8 cellular contexts compared by ENCODE assay signal in genomic region chr10:59580257-59580863, GRCh38.
DNase-seq lines count a peak whose midpoint lies in the region; ATAC-seq and TF ChIP-seq lines count a peak whose summit lies in the region.

No MANE protein-coding gene starts in this region.

- H3K4me1 ChIP-seq in breast epithelium (no peaks in the 10 kb centered on the region), SK-N-SH (ENCODE audit: control insufficient read depth in 1 of 2, insufficient read depth in 2 of 2, low read depth in 1 of 2, low read length in 1 of 2) (peaks cover 13 to 15% of the 10 kb centered on the region in 2 experiments; a peak in 3 of 4 replicates)

- no peaks in the 10 kb centered on the region for H4K20me1 ChIP-seq in SK-N-SH (ENCODE audit: insufficient read depth)

- 0 out of 2 replicates have a peak overlapping the region, but pooled peaks have one; percentile 27 for H2AFZ ChIP-seq in SK-N-SH (ENCODE audit: low read depth)

- H3K79me2 ChIP-seq in SK-N-SH (ENCODE audit: insufficient read depth), result no peaks in the 10 kb centered on the region

- no peaks in the 10 kb centered on the region for H3K9me2 ChIP-seq in SK-N-SH

- TF ChIP-seq POLR2A in breast epithelium (IDR thresholded peaks at IDR 0.05), result no peak

- no peak for TF ChIP-seq EP300 in SK-N-SH (IDR thresholded peaks at IDR 0.05; ENCODE audit: borderline replicate concordance in 1 of 2, low read depth in 1 of 2, low read length in 1 of 2)

- CTCF ChIA-PET in MCF 10A (lab: Yijun Ruan, JAX), result interaction anchor here (0.6 to 3.4 kb wide), 34 partner anchors 7 to 629 kb away, joined by 3 to 19 read pairs (median 3); no protein-coding TSS in a partner anchor
- CTCF ChIA-PET in SK-N-SH (lab: Yijun Ruan, JAX), result interaction anchor here (0.5 to 4.9 kb wide), 63 partner anchors 8 to 1166 kb away, joined by 3 to 43 read pairs (median 4); partner anchors contain the start of genes CCDC6, FAM13C and PHYHIPL
- CTCF ChIA-PET in activated CD4-positive, alpha-beta memory T cell treated with anti-CD3 and anti-CD28 coated beads for 36 hours (lab: Charles Lee), result interaction anchor here (0.6 kb wide), 1 partner anchor 16 kb away, joined by 3 read pairs; no protein-coding TSS in a partner anchor

- no peak overlapping the region for H3K4me2 ChIP-seq in SK-N-SH

- no peaks in the 10 kb centered on the region for H3K9me3 Mint-ChIP-seq in MCF 10A (ENCODE audit: unreplicated experiment)
- no peaks in the 10 kb centered on the region for H3K9me3 Mint-ChIP-seq in immature natural killer cell
- no peaks in the 10 kb centered on the region for H3K9me3 Mint-ChIP-seq in activated CD4-positive, alpha-beta memory T cell treated with anti-CD3 and anti-CD28 coated beads for 36 hours

- H3K36me3 ChIP-seq in breast epithelium, result no peaks in the 10 kb centered on the region
- no peaks in the 10 kb centered on the region for H3K36me3 ChIP-seq in SK-N-SH (replicated peaks in 1 of 2; ENCODE audit: control insufficient read depth in 1 of 2, insufficient read depth in 2 of 2, low read length in 1 of 2)

- H3K4me1 Mint-ChIP-seq in MCF 10A (ENCODE audit: insufficient read depth, unreplicated experiment) (no peaks in the 10 kb centered on the region), immature natural killer cell (no peaks in the 10 kb centered on the region)
- no peaks in the 10 kb centered on the region for H3K4me1 Mint-ChIP-seq in activated CD4-positive, alpha-beta memory T cell treated with anti-CD3 and anti-CD28 coated beads for 36 hours (ENCODE audit: low read depth)

- H3F3A ChIP-seq in SK-N-SH (replicated peaks; ENCODE audit: insufficient read depth), result peaks cover 8% of the 10 kb centered on the region

- H3K36me3 Mint-ChIP-seq in MCF 10A (ENCODE audit: insufficient read depth, unreplicated experiment) (no peaks in the 10 kb centered on the region), immature natural killer cell (no peaks in the 10 kb centered on the region)
- no peaks in the 10 kb centered on the region for H3K36me3 Mint-ChIP-seq in activated CD4-positive, alpha-beta memory T cell treated with anti-CD3 and anti-CD28 coated beads for 36 hours

- TF ChIP-seq RAD21 in SK-N-SH (IDR thresholded peaks at IDR 0.05; ENCODE audit: low read length), result peak; percentile 91

- peak; percentile 62 for ATAC-seq in left ventricle myocardium superior

- BruUV-seq in MCF 10A (replicated peaks; lab: Mats Ljungman, UMichigan), result no TSS peak

- peaks cover 20% of the 10 kb centered on the region for H3K27me3 Mint-ChIP-seq in MCF 10A (ENCODE audit: insufficient read depth, unreplicated experiment)
- H3K27me3 Mint-ChIP-seq in immature natural killer cell (ENCODE audit: low read depth in 3 of 3), result peaks cover 0 to 2% (median 2%) of the 10 kb centered on the region in 3 donors
- no peaks in the 10 kb centered on the region for H3K27me3 Mint-ChIP-seq in activated CD4-positive, alpha-beta memory T cell treated with anti-CD3 and anti-CD28 coated beads for 36 hours

- no peak overlapping the region for H3K4me3 Mint-ChIP-seq in MCF 10A (ENCODE audit: unreplicated experiment)
- no peak overlapping the region for H3K4me3 Mint-ChIP-seq in immature natural killer cell
- no peak overlapping the region for H3K4me3 Mint-ChIP-seq in activated CD4-positive, alpha-beta memory T cell treated with anti-CD3 and anti-CD28 coated beads for 36 hours

- intact Hi-C loops in MCF 10A (cut with micrococcal nuclease) (loop anchor here (1.0 kb wide), 1 partner anchor 340 kb away; no protein-coding TSS in a partner anchor), breast epithelium (cut with DNase I; ENCODE audit: low total_unique reads) (no loop called here), left ventricle myocardium superior (cut with micrococcal nuclease) (loop anchor here (10.0 kb wide), 1 partner anchor 346 kb away; no protein-coding TSS in a partner anchor)
- intact Hi-C loops in activated CD4-positive, alpha-beta memory T cell treated with anti-CD3 and anti-CD28 coated beads for 36 hours (cut with micrococcal nuclease), result no loop called here

- H3K27me3 ChIP-seq in breast epithelium (no peaks in the 10 kb centered on the region), SK-N-SH (ENCODE audit: insufficient read depth) (no peaks in the 10 kb centered on the region)

- WGBS in SK-N-SH (ENCODE audit: low lambda C conversion rate), result 18% methylated on average over 1 of the region's 1 CpG

- H3K4me3 ChIP-seq in breast epithelium, result no peak overlapping the region
- H3K4me3 ChIP-seq in SK-N-SH (ENCODE audit: low read depth in 2 of 2, low read length in 1 of 2), result no peak overlapping the region

- no peak overlapping the region for H3K9ac ChIP-seq in SK-N-SH

- DNase-seq in MCF 10A (ENCODE audit: unreplicated experiment), result peak; percentile 34
- no peak for DNase-seq in breast epithelium (ENCODE audit: low spot score in 2 of 2)
- peak; percentile 45 for DNase-seq in SK-N-SH
- no peak for DNase-seq in left ventricle myocardium superior
- DNase-seq in superior temporal gyrus (ENCODE audit: extremely low spot score), result peak; percentile 86
- DNase-seq in immature natural killer cell, result no peak
- no peak for DNase-seq in stimulated activated CD8-positive, alpha-beta memory T cell treated with anti-CD3 and anti-CD28 coated beads, Interleukin-4, amount 100 ng/mL, for 48 hours
- DNase-seq in activated CD4-positive, alpha-beta memory T cell treated with anti-CD3 and anti-CD28 coated beads for 36 hours, result no peak

- H3K9me3 ChIP-seq in breast epithelium, result no peaks in the 10 kb centered on the region
- H3K9me3 ChIP-seq in SK-N-SH, result no peaks in the 10 kb centered on the region

- TF ChIP-seq CTCF in MCF 10A (IDR thresholded peaks at IDR 0.05; ENCODE audit: unreplicated experiment) (peak; percentile 22), breast epithelium (IDR thresholded peaks at IDR 0.05) (peak in 1 of 3 donors; percentile 57), SK-N-SH (IDR thresholded peaks at IDR 0.05) (peak; percentile 83)

- POLR2A ChIA-PET in MCF 10A (lab: Yijun Ruan, JAX), result interaction anchor here (0.7 kb wide), 1 partner anchor 9 kb away, joined by 4 read pairs; no protein-coding TSS in a partner anchor
- POLR2A ChIA-PET in SK-N-SH (lab: Yijun Ruan, JAX), result no interaction called here
- POLR2A ChIA-PET in activated CD4-positive, alpha-beta memory T cell treated with anti-CD3 and anti-CD28 coated beads for 36 hours (lab: Charles Lee), result no interaction called here

- H3K27ac Mint-ChIP-seq in MCF 10A (ENCODE audit: low read depth, unreplicated experiment), result no peak overlapping the region
- H3K27ac Mint-ChIP-seq in immature natural killer cell, result no peak overlapping the region
- H3K27ac Mint-ChIP-seq in activated CD4-positive, alpha-beta memory T cell treated with anti-CD3 and anti-CD28 coated beads for 36 hours, result no peak overlapping the region

- H3K27ac ChIP-seq in breast epithelium, result no peak overlapping the region
- H3K27ac ChIP-seq in SK-N-SH (ENCODE audit: low read depth in 2 of 2, low read length in 1 of 2), result no peak overlapping the region

TF ChIP-seq in SK-N-SH, 30 proteins besides CTCF, POLR2A, EP300 and RAD21:
- TF ChIP-seq SMC3 (IDR thresholded peaks at IDR 0.05; ENCODE audit: low read depth, low read length), result peak; percentile 81
- no peak for TF ChIP-seq FOSL2 (IDR thresholded peaks at IDR 0.05; ENCODE audit: borderline replicate concordance, low read depth)

Comparison
In these comparisons a context has a peak if more than half of its experiments do, and no peak if none do; other contexts are left out.
1. DNase-seq: peak in MCF 10A (single experiment), SK-N-SH (single experiment) and superior temporal gyrus (single experiment); none in breast epithelium (0 of 2), left ventricle myocardium superior (single experiment), immature natural killer cell (0 of 3), stimulated activated CD8-positive, alpha-beta memory T cell treated with anti-CD3 and anti-CD28 coated beads, Interleukin-4, amount 100 ng/mL, for 48 hours (single experiment) and activated CD4-positive, alpha-beta memory T cell treated with anti-CD3 and anti-CD28 coated beads for 36 hours (single experiment).
2. intact Hi-C loops: an anchor here in MCF 10A (1.0 kb wide) and left ventricle myocardium superior (10.0 kb wide); none called in breast epithelium and activated CD4-positive, alpha-beta memory T cell treated with anti-CD3 and anti-CD28 coated beads for 36 hours.